9 cellular contexts compared by ENCODE assay signal in the genomic region with DNA sequence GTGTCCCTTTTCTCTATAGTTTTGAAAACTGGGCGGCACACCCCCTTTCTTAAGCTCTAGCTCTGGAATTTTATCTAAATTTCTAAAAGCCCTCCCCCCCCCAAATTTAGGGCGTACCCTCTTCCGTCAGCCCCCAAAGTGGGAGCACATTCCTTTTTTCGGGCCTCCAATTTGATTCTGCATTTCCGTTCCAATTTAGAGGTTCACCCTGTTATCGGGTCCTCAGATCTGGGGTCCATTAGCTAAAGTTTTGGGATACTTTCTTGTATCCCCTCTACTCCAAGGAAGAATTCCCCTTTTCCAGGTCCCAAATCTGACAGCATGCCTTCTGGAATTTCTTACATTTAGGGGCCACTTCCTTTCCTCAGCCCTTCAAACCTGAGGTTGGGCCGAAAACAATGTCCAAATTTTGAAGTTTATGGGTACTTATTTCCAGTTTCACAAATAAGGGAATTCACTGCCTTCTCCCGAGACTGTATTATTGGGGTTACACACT. TPM values are rescaled to one million over a fixed set of nuclear protein-coding genes. Genes with fewer than 3 reads are reported as not detected.
DNase-seq lines count a peak whose midpoint lies in the region; ATAC-seq, FAIRE-seq and TF ChIP-seq lines count a peak whose summit lies in the region.
"Had no signal": no experiment of that assay in that cellular context is flagged by ENCODE, and none has a peak within 500 bp of the region (broad histone marks: within the 10 kb centered on the region; RNA-seq: fewer than 3 reads in every experiment).

No MANE protein-coding gene starts in this region.

- CTCF ChIA-PET in activated CD4-positive, alpha-beta T cell treated with anti-CD3 and anti-CD28 coated beads, Interleukin-2, amount 10 ng/mL, durations not matched to agents 7 days and 5 days (lab: Charles Lee): interaction anchor here (0.7 to 2.5 kb wide), 3 partner anchors 12 to 182 kb away, joined by 3 to 13 read pairs (median 9); a partner anchor contains a TSS
- CTCF ChIA-PET in HepG2 (lab: Yijun Ruan, JAX; ENCODE audit: low intra/inter-chr PET ratio, low total read pairs): no interaction called here

- H3K9me3 ChIP-seq in ascending aorta (no peaks in the 10 kb centered on the region), HepG2 (ENCODE audit: low read length) (no peaks in the 10 kb centered on the region), thyroid gland (no peaks in the 10 kb centered on the region)

- POLR2A ChIA-PET in activated CD4-positive, alpha-beta T cell treated with anti-CD3 and anti-CD28 coated beads, Interleukin-2, amount 10 ng/mL, durations not matched to agents 7 days and 5 days (lab: Charles Lee): interaction anchor here (0.6 to 2.5 kb wide), 2 partner anchors 30 to 32 kb away, joined by 7 to 32 read pairs; a partner anchor contains a TSS
- POLR2A ChIA-PET in HepG2 (lab: Yijun Ruan, JAX): interaction anchor here (0.8 to 16.6 kb wide), 18 partner anchors 9 to 318 kb away, joined by 3 to 461 read pairs (median 6); a partner anchor contains a TSS

- peaks cover 36% of the 10 kb centered on the region for H3K36me3 Mint-ChIP-seq in activated CD4-positive, alpha-beta T cell treated with anti-CD3 and anti-CD28 coated beads, Interleukin-2, amount 10 ng/mL, durations not matched to agents 7 days and 5 days (ENCODE audit: low read depth)

- in situ Hi-C loops in HepG2 (cut with HindIII; ENCODE audit: extremely low pct_ligation_motif_present, low pct_unique_long_range_greater_than_20kb): no loop called here

- H3K4me1 ChIP-seq in ascending aorta: peaks cover 0 to 30% of the 10 kb centered on the region in 2 donors
- H3K4me1 ChIP-seq in HepG2 (ENCODE audit: insufficient read depth, low read length): peaks cover 69% of the 10 kb centered on the region
- peaks cover 31 to 70% of the 10 kb centered on the region in 2 donors for H3K4me1 ChIP-seq in thyroid gland

- no peak overlapping the region for H2AFZ ChIP-seq in HepG2 (ENCODE audit: low read length)

- peak overlapping the region; percentile 84 for H3K27ac Mint-ChIP-seq in activated CD4-positive, alpha-beta T cell treated with anti-CD3 and anti-CD28 coated beads, Interleukin-2, amount 10 ng/mL, durations not matched to agents 7 days and 5 days

- FAIRE-seq in HepG2 (lab: Jason Lieb, UNC): no peak
- FAIRE-seq: islet of Langerhans had no signal

- H3K36me3 ChIP-seq in ascending aorta (no peaks in the 10 kb centered on the region), HepG2 (replicated peaks in 1 of 2; ENCODE audit: control insufficient read depth in 1 of 2, insufficient read depth in 2 of 2, low read length in 2 of 2) (peaks cover 1 to 8% of the 10 kb centered on the region in 2 experiments; a peak in 1 of 5 replicates), thyroid gland (no peaks in the 10 kb centered on the region)

- H3K27me3 ChIP-seq in ascending aorta: no peaks in the 10 kb centered on the region
- no peaks in the 10 kb centered on the region; a peak in 1 of 5 replicates for H3K27me3 ChIP-seq in HepG2 (ENCODE audit: control insufficient read depth in 1 of 2, insufficient read depth in 2 of 2, low read length in 2 of 2)
- no peaks in the 10 kb centered on the region for H3K27me3 ChIP-seq in thyroid gland

- TF ChIP-seq POLR2A in HepG2 (IDR thresholded peaks at IDR 0.05; ENCODE audit: insufficient read depth in 1 of 2, low read depth in 2 of 2, low read length in 2 of 2) (no peak), thyroid gland (IDR thresholded peaks at IDR 0.05) (no peak)

- intact Hi-C loops in ascending aorta (cut with DNase I): loop anchor here (1.0 kb wide), 1 partner anchor 156 kb away; no protein-coding TSS in a partner anchor
- intact Hi-C loops in HepG2 (cut with micrococcal nuclease; ENCODE audit: unreplicated experiment): loop anchor here (1.0 kb wide), 1 partner anchor 30 kb away; a partner anchor contains a TSS
- intact Hi-C loops in thyroid gland (cut with DNase I): no loop called here
- intact Hi-C loops in sciatic nerve (cut with DNase I): no loop called here

- no peak for ATAC-seq in HepG2
- no peak for ATAC-seq in sciatic nerve

- peaks cover 7% of the 10 kb centered on the region for H3K9me3 Mint-ChIP-seq in activated CD4-positive, alpha-beta T cell treated with anti-CD3 and anti-CD28 coated beads, Interleukin-2, amount 10 ng/mL, durations not matched to agents 7 days and 5 days

- peak overlapping the region; percentile 93 for H3K4me2 ChIP-seq in HepG2 (ENCODE audit: low read depth, low read length)

- DNase-seq in activated CD4-positive, alpha-beta T cell treated with anti-CD3 and anti-CD28 coated beads, Interleukin-2, amount 10 ng/mL, durations not matched to agents 7 days and 5 days: no peak
- DNase-seq in activated CD4-positive, alpha-beta T cell treated with anti-CD3 and anti-CD28 coated beads, Interleukin-2, amount 50 U/mL, for 4 hours: no peak
- DNase-seq in ascending aorta (ENCODE audit: low spot score in 2 of 2): no peak
- no peak for DNase-seq in HepG2 (ENCODE audit: low spot score)
- no peak for DNase-seq in thyroid gland
- DNase-seq in A172 (ENCODE audit: low spot score): no peak
- DNase-seq in UCSD-AML1 (lab: John Stamatoyannopoulos, UW; ENCODE audit: unreplicated experiment): no peak
- DNase-seq in sciatic nerve (ENCODE audit: low spot score): no peak

- peak overlapping the region; percentile 82 for H3K4me3 Mint-ChIP-seq in activated CD4-positive, alpha-beta T cell treated with anti-CD3 and anti-CD28 coated beads, Interleukin-2, amount 10 ng/mL, durations not matched to agents 7 days and 5 days

- H3K9ac ChIP-seq in HepG2 (ENCODE audit: insufficient read depth, low read depth, low read length): peak overlapping the region; percentile 83

- no peaks in the 10 kb centered on the region for H4K20me1 ChIP-seq in HepG2 (ENCODE audit: insufficient read depth, low read length)

- peak overlapping the region; percentile 96 to 98 for H3K27ac ChIP-seq in ascending aorta
- peak overlapping the region; percentile 46 for H3K27ac ChIP-seq in HepG2 (ENCODE audit: extremely low read length, insufficient read depth, low read length)
- peak overlapping the region; percentile 66 to 89 (median 85) for H3K27ac ChIP-seq in thyroid gland

- WGBS in HepG2 (ENCODE audit: low lambda C conversion rate): 23% methylated on average over 8 of the region's 8 CpGs
- WGBS in thyroid gland, 2 donors: 15 to 18% methylated on average over 8 of the region's 8 CpGs

- TF ChIP-seq RAD21 in HepG2 (CRISPR knock-in tag; IDR thresholded peaks at IDR 0.05): no peak

- H3K4me1 Mint-ChIP-seq in activated CD4-positive, alpha-beta T cell treated with anti-CD3 and anti-CD28 coated beads, Interleukin-2, amount 10 ng/mL, durations not matched to agents 7 days and 5 days: peaks cover 70% of the 10 kb centered on the region

- H3K4me3 ChIP-seq in ascending aorta (peak overlapping the region; percentile 85), HepG2 (replicated peaks in 1 of 3; ENCODE audit: insufficient read depth in 1 of 3, low read depth in 2 of 3, low read length in 3 of 3) (peak overlapping the region; percentile 76 to 85 (median 81)), thyroid gland (replicated peaks in 1 of 3) (peak overlapping the region in 2 of 3 donors; percentile 22 to 60)

- H3K79me2 ChIP-seq in HepG2 (ENCODE audit: insufficient read depth, low read length): peaks cover 43% of the 10 kb centered on the region

- TF ChIP-seq CTCF in ascending aorta (IDR thresholded peaks at IDR 0.05) (no peak), HepG2 (CRISPR knock-in tag; IDR thresholded peaks at IDR 0.05) (no peak), thyroid gland (IDR thresholded peaks at IDR 0.05) (no peak)

- no peak for TF ChIP-seq EP300 in HepG2 (IDR thresholded peaks at IDR 0.05; ENCODE audit: low read depth in 2 of 2, low read length in 2 of 2)
- no peak for TF ChIP-seq EP300 in HepG2 (CRISPR knock-in tag; IDR thresholded peaks at IDR 0.05; ENCODE audit: borderline replicate concordance)

- TSS peak; percentile 64 for BruUV-seq in HepG2 (replicated peaks; lab: Mats Ljungman, UMichigan)

- no peaks in the 10 kb centered on the region for H3K27me3 Mint-ChIP-seq in activated CD4-positive, alpha-beta T cell treated with anti-CD3 and anti-CD28 coated beads, Interleukin-2, amount 10 ng/mL, durations not matched to agents 7 days and 5 days

RNA-seq across cellular contexts. Expression of a gene that starts 0.8 kb away (rescaled TPM):
- total RNA-seq in activated CD4-positive, alpha-beta T cell treated with anti-CD3 and anti-CD28 coated beads, Interleukin-2, amount 10 ng/mL, durations not matched to agents 7 days and 5 days: 10 to 100 TPM; 47.8 to 49.0 TPM
- total RNA-seq in ascending aorta (109 TPM), HepG2 (2016; rRNA removed; fragmentation: Illumina TruSeq; extraction: Trizol) (34.1 and 43.3 TPM in 2 replicates), thyroid gland (10 to 100 TPM; 28.0 to 51.7 (median 35.2) TPM), sciatic nerve (74.2 TPM)
- total RNA-seq in HepG2 (2016; cell fraction: cytosol; rRNA removed; fragmentation: Illumina TruSeq; extraction: Trizol; ENCODE audit: low read depth): 56.7 and 61.5 TPM in 2 replicates
- 35.4 and 40.8 TPM in 2 replicates for total RNA-seq in HepG2 (2016; cell fraction: insoluble cytoplasmic fraction; rRNA removed; fragmentation: Illumina TruSeq; extraction: Trizol)
- 47.8 and 49.1 TPM in 2 replicates for total RNA-seq in HepG2 (2016; cell fraction: membrane; rRNA removed; fragmentation: Illumina TruSeq; extraction: Trizol)
- total RNA-seq in HepG2 (2016; cell fraction: nucleus; rRNA removed; fragmentation: Illumina TruSeq; extraction: Trizol): 37.0 and 43.8 TPM in 2 replicates
- polyA plus RNA-seq in HepG2 (2011; rRNA removed): 18.5 and 22.8 TPM in 2 replicates
- polyA plus RNA-seq in HepG2 (2011; cell fraction: cytosol; rRNA removed): 21.6 and 23.5 TPM in 2 replicates
- polyA plus RNA-seq in HepG2 (2011; cell fraction: nucleus; rRNA removed): 14.7 and 18.5 TPM in 2 replicates
- 36.8 and 41.9 TPM in 2 replicates for polyA plus RNA-seq in HepG2 (2012)
- 22.9 and 31.3 TPM in 2 replicates for polyA plus RNA-seq in HepG2 (2016; cell fraction: cytosol; fragmentation: Illumina TruSeq; extraction: Trizol; ENCODE audit: low read depth)
- polyA plus RNA-seq in HepG2 (2016; cell fraction: insoluble cytoplasmic fraction; fragmentation: Illumina TruSeq; extraction: Trizol; ENCODE audit: low read depth): 32.6 and 36.2 TPM in 2 replicates
- polyA plus RNA-seq in HepG2 (2016; cell fraction: membrane; fragmentation: Illumina TruSeq; extraction: Trizol; ENCODE audit: low read depth): 22.4 and 30.8 TPM in 2 replicates
- 23.9 and 28.8 TPM in 2 replicates for polyA plus RNA-seq in HepG2 (2016; cell fraction: nucleus; fragmentation: Illumina TruSeq; extraction: Trizol; ENCODE audit: insufficient read depth, low read depth)
- polyA minus RNA-seq in HepG2 (2011; rRNA and poly(A)+ RNA removed; ENCODE audit: low replicate concordance): 44.9 and 77.1 TPM in 2 replicates
- polyA minus RNA-seq in HepG2 (2011; cell fraction: cytosol; rRNA and poly(A)+ RNA removed): 19.8 and 22.3 TPM in 2 replicates
- 53.6 and 69.2 TPM in 2 replicates for polyA minus RNA-seq in HepG2 (2011; cell fraction: nucleus; rRNA and poly(A)+ RNA removed)
- 21.9 and 28.9 TPM in 2 replicates for total RNA-seq in A172 (2014; rRNA removed; shearing (Covaris generic))

RNA-seq across cellular contexts. Expression of a gene that starts 30.6 kb away (rescaled TPM):
- 100 to 1,000 TPM; 374 to 396 TPM for total RNA-seq in activated CD4-positive, alpha-beta T cell treated with anti-CD3 and anti-CD28 coated beads, Interleukin-2, amount 10 ng/mL, durations not matched to agents 7 days and 5 days
- total RNA-seq in ascending aorta (232 TPM), HepG2 (2016; rRNA removed; fragmentation: Illumina TruSeq; extraction: Trizol) (431 and 788 TPM in 2 replicates), thyroid gland (100 to 1,000 TPM; 315 to 475 (median 368) TPM), sciatic nerve (438 TPM)
- total RNA-seq in HepG2 (2016; cell fraction: cytosol; rRNA removed; fragmentation: Illumina TruSeq; extraction: Trizol; ENCODE audit: low read depth): 862 and 1,011 TPM in 2 replicates
- 445 and 791 TPM in 2 replicates for total RNA-seq in HepG2 (2016; cell fraction: insoluble cytoplasmic fraction; rRNA removed; fragmentation: Illumina TruSeq; extraction: Trizol)
- 352 and 417 TPM in 2 replicates for total RNA-seq in HepG2 (2016; cell fraction: membrane; rRNA removed; fragmentation: Illumina TruSeq; extraction: Trizol)
- 1,469 and 1,561 TPM in 2 replicates for total RNA-seq in HepG2 (2016; cell fraction: nucleus; rRNA removed; fragmentation: Illumina TruSeq; extraction: Trizol)
- 859 and 920 TPM in 2 replicates for polyA plus RNA-seq in HepG2 (2011; rRNA removed)
- 89.0 and 133 TPM in 2 replicates for polyA plus RNA-seq in HepG2 (2011; cell fraction: cytosol; rRNA removed)
- 3,125 and 3,321 TPM in 2 replicates for polyA plus RNA-seq in HepG2 (2011; cell fraction: nucleus; rRNA removed)
- polyA plus RNA-seq in HepG2 (2012): 867 and 961 TPM in 2 replicates
- 47.3 and 51.7 TPM in 2 replicates for polyA plus RNA-seq in HepG2 (2016; cell fraction: cytosol; fragmentation: Illumina TruSeq; extraction: Trizol; ENCODE audit: low read depth)
- 339 and 360 TPM in 2 replicates for polyA plus RNA-seq in HepG2 (2016; cell fraction: insoluble cytoplasmic fraction; fragmentation: Illumina TruSeq; extraction: Trizol; ENCODE audit: low read depth)
- polyA plus RNA-seq in HepG2 (2016; cell fraction: membrane; fragmentation: Illumina TruSeq; extraction: Trizol; ENCODE audit: low read depth): 79.3 and 86.7 TPM in 2 replicates
- polyA plus RNA-seq in HepG2 (2016; cell fraction: nucleus; fragmentation: Illumina TruSeq; extraction: Trizol; ENCODE audit: insufficient read depth, low read depth): 2,644 and 2,668 TPM in 2 replicates
- 166 and 263 TPM in 2 replicates for polyA minus RNA-seq in HepG2 (2011; rRNA and poly(A)+ RNA removed; ENCODE audit: low replicate concordance)
- polyA minus RNA-seq in HepG2 (2011; cell fraction: cytosol; rRNA and poly(A)+ RNA removed): 91.3 and 98.3 TPM in 2 replicates
- 2,261 and 2,868 TPM in 2 replicates for polyA minus RNA-seq in HepG2 (2011; cell fraction: nucleus; rRNA and poly(A)+ RNA removed)
- 246 and 258 TPM in 2 replicates for total RNA-seq in A172 (2014; rRNA removed; shearing (Covaris generic))

Comparison
In these comparisons a context has a peak if more than half of its experiments do, and no peak if none do; other contexts are left out.
1. H3K27ac ChIP-seq: peak in every context shown above with its lines; median percentile 97 in ascending aorta; 85 in thyroid gland; 46 in HepG2.
2. intact Hi-C loops: an anchor here in ascending aorta (1.0 kb wide) and HepG2 (1.0 kb wide); none called in thyroid gland and sciatic nerve.